Comparison of ENCODE assay signal across 8 cellular contexts in genomic region chr2:24123212-24124002, GRCh38. TPM values are rescaled to one million over a fixed set of nuclear protein-coding genes. Genes with fewer than 3 reads are reported as not detected.
A peak's percentile ranks its signal among the peaks of the same experiment; 100 is the strongest.
DNase-seq lines count a peak whose midpoint lies in the region; ATAC-seq and TF ChIP-seq lines count a peak whose summit lies in the region.

FAM228B (plus strand) TSS chr2:24123469; CDS start chr2:24124362, 893 bp downstream.
PFN4 (minus strand) TSS chr2:24123334; CDS start chr2:24122535, 799 bp downstream.

- peak within 1 kb of the TSS; percentile 83 to 97 (median 95) for H3K27ac ChIP-seq in heart left ventricle

- TF ChIP-seq CTCF in GM10266 (IDR thresholded peaks at IDR 0.05; ENCODE audit: control insufficient read depth, insufficient read depth, low read depth, missing control alignments): no peak
- no peak for TF ChIP-seq CTCF in HFF-Myc (IDR thresholded peaks at IDR 0.05; ENCODE audit: low read depth, low read length, missing control alignments)
- peak in 1 of 12 donors; percentile 7 for TF ChIP-seq CTCF in heart left ventricle (IDR thresholded peaks at IDR 0.05)

- DNase-seq in GM10266 (ENCODE audit: extremely low spot score): peak; percentile 96
- DNase-seq in HFF-Myc (ENCODE audit: extremely low read depth, low read depth): no peak
- DNase-seq in MV-4-11 (lab: John Stamatoyannopoulos, UW): peak; percentile 75
- peak; percentile 55 for DNase-seq in SKM-1 (lab: John Stamatoyannopoulos, UW; ENCODE audit: unreplicated experiment)
- peak; percentile 77 for DNase-seq in activated naive CD8-positive, alpha-beta T cell treated with anti-CD3 and anti-CD28 coated beads, Interleukin-2, amount 50 U/mL, for 24 hours
- DNase-seq in heart left ventricle: peak; percentile 92 to 94 (median 94)
- peak; percentile 79 to 98 (median 88) for DNase-seq in posterior cingulate gyrus
- DNase-seq in ureter (ENCODE audit: low spot score): peak; percentile 90

- H3K4me3 ChIP-seq in HFF-Myc (replicated peaks; ENCODE audit: low read depth, low read length): peak within 1 kb of the TSS; percentile 61
- H3K4me3 ChIP-seq in heart left ventricle: peak within 1 kb of the TSS; percentile 39 to 95 (median 83)

- H3K4me1 ChIP-seq in heart left ventricle: peaks cover 0 to 30% (median 16%) of the 10 kb centered on the region in 12 donors

- no peaks in the 10 kb centered on the region for H3K9me3 ChIP-seq in heart left ventricle

- 0 to 1% (median 0%) methylated on average over 18 to 104 of the region's 104 CpGs for WGBS in heart left ventricle, 4 donors

- peak in 1 of 2 donors; percentile 89 for TF ChIP-seq POLR2A in heart left ventricle (IDR thresholded peaks at IDR 0.05)

- no peaks in the 10 kb centered on the region for H3K27me3 ChIP-seq in heart left ventricle

- ATAC-seq in activated naive CD8-positive, alpha-beta T cell treated with anti-CD3 and anti-CD28 coated beads, Interleukin-2, amount 50 U/mL, for 24 hours: peak; percentile 90
- peak; percentile 96 to 99 (median 98) for ATAC-seq in heart left ventricle

- peaks cover 0 to 1% (median 0%) of the 10 kb centered on the region in 9 donors for H3K36me3 ChIP-seq in heart left ventricle

- H3K27me3 Mint-ChIP-seq in activated naive CD8-positive, alpha-beta T cell treated with anti-CD3 and anti-CD28 coated beads, Interleukin-2, amount 50 U/mL, for 24 hours: no peaks in the 10 kb centered on the region

- intact Hi-C loops in heart left ventricle (cut with DNase I): loop anchor here in 5 of 10 donors (2.0 to 5.0 kb wide), 2 partner anchors 36 to 39 kb away; partner anchors contain the start of gene TP53I3 (in 4 of the 5)
- intact Hi-C loops in posterior cingulate gyrus (cut with DNase I): loop anchor here (2.0 kb wide), 1 partner anchor 39 kb away; the partner anchor contains the start of gene TP53I3

- H3K27ac Mint-ChIP-seq in activated naive CD8-positive, alpha-beta T cell treated with anti-CD3 and anti-CD28 coated beads, Interleukin-2, amount 50 U/mL, for 24 hours: peak within 1 kb of the TSS; percentile 82

- H3K36me3 Mint-ChIP-seq in activated naive CD8-positive, alpha-beta T cell treated with anti-CD3 and anti-CD28 coated beads, Interleukin-2, amount 50 U/mL, for 24 hours (ENCODE audit: low read depth): no peaks in the 10 kb centered on the region

- H3K4me3 Mint-ChIP-seq in activated naive CD8-positive, alpha-beta T cell treated with anti-CD3 and anti-CD28 coated beads, Interleukin-2, amount 50 U/mL, for 24 hours: peak within 1 kb of the TSS; percentile 79

- no peaks in the 10 kb centered on the region for H3K9me3 Mint-ChIP-seq in activated naive CD8-positive, alpha-beta T cell treated with anti-CD3 and anti-CD28 coated beads, Interleukin-2, amount 50 U/mL, for 24 hours

- peaks cover 15% of the 10 kb centered on the region for H3K4me1 Mint-ChIP-seq in activated naive CD8-positive, alpha-beta T cell treated with anti-CD3 and anti-CD28 coated beads, Interleukin-2, amount 50 U/mL, for 24 hours

RNA-seq across cellular contexts. Expression of gene FAM228B, which starts in this region (rescaled TPM):
- total RNA-seq in heart left ventricle: 10 to 100 TPM; 11.1 to 36.9 (median 21.2) TPM
- 10 to 100 TPM in 1 of 2 donors, 1 to 10 TPM in 1; 5.4 to 31.9 TPM for polyA plus RNA-seq in heart left ventricle
- total RNA-seq in ureter: 47.8 TPM

RNA-seq across cellular contexts. Expression of gene PFN4, which starts in this region (rescaled TPM):
- total RNA-seq in heart left ventricle (under 1 TPM in 5 of 9 donors, not detected in 4; 0.50 to 0.76 (median 0.59) TPM), ureter (1.2 TPM)
- polyA plus RNA-seq in heart left ventricle: 1 to 10 TPM in 1 of 2 donors, under 1 TPM in 1; 0.14 to 2.1 TPM
